In the genomic region with DNA sequence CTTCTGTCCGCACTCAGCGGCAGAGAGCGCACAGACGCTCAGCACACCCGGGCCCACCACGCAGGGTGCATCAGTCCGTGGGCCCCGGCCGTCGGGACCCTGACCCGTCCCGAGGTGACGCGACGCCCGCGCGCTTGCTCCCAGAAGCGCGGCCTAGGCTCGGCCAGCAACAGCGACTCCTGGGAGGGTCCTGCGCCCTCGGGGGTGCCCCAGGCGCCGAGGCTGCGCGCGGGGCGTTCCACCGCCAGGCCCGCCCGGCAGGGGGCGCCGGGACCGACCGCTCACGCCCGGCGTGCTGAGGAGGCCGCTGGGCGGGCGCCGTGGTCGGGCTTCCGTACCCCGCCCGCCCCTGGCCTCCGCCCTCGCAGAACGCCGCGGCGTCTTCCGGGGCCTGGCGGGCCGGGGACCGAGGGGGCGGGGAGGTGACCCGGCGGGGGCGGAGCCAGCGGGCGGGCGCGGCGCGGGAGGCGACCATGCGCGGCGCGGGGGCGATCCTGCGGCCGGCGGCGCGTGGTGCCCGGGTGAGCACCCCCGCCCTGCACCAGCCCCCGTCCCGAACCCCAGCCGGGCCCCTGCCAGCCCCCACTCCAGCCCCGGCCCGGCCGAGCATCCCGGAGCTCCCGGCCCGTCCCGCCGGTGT, we compare ENCODE assay signal across 8 cellular contexts. TPM values are rescaled to one million over a fixed set of nuclear protein-coding genes. Genes with fewer than 3 reads are reported as not detected.
A peak's percentile ranks its signal among the peaks of the same experiment; 100 is the strongest.
DNase-seq lines count a peak whose midpoint lies in the region; ATAC-seq, FAIRE-seq and TF ChIP-seq lines count a peak whose summit lies in the region.

A gene with protein sequence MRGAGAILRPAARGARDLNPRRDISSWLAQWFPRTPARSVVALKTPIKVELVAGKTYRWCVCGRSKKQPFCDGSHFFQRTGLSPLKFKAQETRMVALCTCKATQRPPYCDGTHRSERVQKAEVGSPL (plus strand): TSS at position 456 of the 640 bp plus-strand sequence. CDS start 18 bp downstream, at position 474.

- no peak within 1 kb of the TSS for H3K27ac ChIP-seq in neural cell (ENCODE audit: low read length)

- no peaks in the 10 kb centered on the region for H3K9me2 ChIP-seq in neural cell (ENCODE audit: insufficient read depth, low read length)

- peak within 1 kb of the TSS; percentile 53 for H3K9ac ChIP-seq in neural cell (ENCODE audit: low read length)

- H3K27ac Mint-ChIP-seq in activated T-helper 17 cell treated with anti-CD3 and anti-CD28 coated beads, Interleukin-2, amount 50 U/mL, for 72 hours = peak within 1 kb of the TSS; percentile 95
- H3K27ac Mint-ChIP-seq in stimulated activated naive CD8-positive, alpha-beta T cell treated with anti-CD3 and anti-CD28 coated beads, Interleukin-15, amount 100 ng/mL, for 72 hours = peak within 1 kb of the TSS; percentile 93 to 96

- TF ChIP-seq CTCF in D721Med (IDR thresholded peaks at IDR 0.05; ENCODE audit: insufficient read depth, missing control alignments) (peak; percentile 72), fibroblast of the aortic adventitia (IDR thresholded peaks at IDR 0.05; ENCODE audit: insufficient read depth, low read length) (peak; percentile 45), neural cell (IDR thresholded peaks at IDR 0.05; ENCODE audit: poor library complexity, severe bottlenecking) (peak; percentile 83)

- no peaks in the 10 kb centered on the region for H3K79me2 ChIP-seq in neural cell (replicated peaks; ENCODE audit: insufficient read depth, low read length)

- no peak within 1 kb of the TSS for H2AFZ ChIP-seq in neural cell (ENCODE audit: low read depth, low read length)

- H3K27me3 ChIP-seq in neural cell (ENCODE audit: insufficient read depth, low read depth, low read length) = no peaks in the 10 kb centered on the region

- peaks cover 81% of the 10 kb centered on the region for H3K36me3 Mint-ChIP-seq in activated T-helper 17 cell treated with anti-CD3 and anti-CD28 coated beads, Interleukin-2, amount 50 U/mL, for 72 hours (ENCODE audit: low read depth)

- peak within 1 kb of the TSS; percentile 51 for H3K4me2 ChIP-seq in neural cell (ENCODE audit: low read length)

- peaks cover 52% of the 10 kb centered on the region for H3K4me1 Mint-ChIP-seq in activated T-helper 17 cell treated with anti-CD3 and anti-CD28 coated beads, Interleukin-2, amount 50 U/mL, for 72 hours
- peaks cover 93% of the 10 kb centered on the region for H3K4me1 Mint-ChIP-seq in stimulated activated naive CD8-positive, alpha-beta T cell treated with anti-CD3 and anti-CD28 coated beads, Interleukin-15, amount 100 ng/mL, for 72 hours

- no peaks in the 10 kb centered on the region for H3K9me3 ChIP-seq in neural cell (ENCODE audit: low read length)

- ATAC-seq in GM21423 (IDR thresholded peaks at IDR 0.05; ENCODE audit: unreplicated experiment) = peak; percentile 82
- peak; percentile 71 for ATAC-seq in activated T-helper 17 cell treated with anti-CD3 and anti-CD28 coated beads, Interleukin-2, amount 50 U/mL, for 72 hours (replicated peaks)
- ATAC-seq in stimulated activated naive CD8-positive, alpha-beta T cell treated with anti-CD3 and anti-CD28 coated beads, Interleukin-15, amount 100 ng/mL, for 72 hours = peak; percentile 85

- H3K4me3 ChIP-seq in fibroblast of the aortic adventitia (ENCODE audit: low read depth, low read length) (peak within 1 kb of the TSS; percentile 88), neural cell (ENCODE audit: low read length) (peak within 1 kb of the TSS; percentile 63)

- FAIRE-seq in D721Med (lab: Jason Lieb, UNC) = no peak

- no peaks in the 10 kb centered on the region for H3K27me3 Mint-ChIP-seq in activated T-helper 17 cell treated with anti-CD3 and anti-CD28 coated beads, Interleukin-2, amount 50 U/mL, for 72 hours
- no peaks in the 10 kb centered on the region for H3K27me3 Mint-ChIP-seq in stimulated activated naive CD8-positive, alpha-beta T cell treated with anti-CD3 and anti-CD28 coated beads, Interleukin-15, amount 100 ng/mL, for 72 hours

- no peaks in the 10 kb centered on the region for H4K20me1 ChIP-seq in neural cell (ENCODE audit: insufficient read depth)

- peak; percentile 59 for TF ChIP-seq RAD21 in neural cell (conservative IDR thresholded peaks at IDR 0.05)

- TF ChIP-seq EP300 in neural cell (conservative IDR thresholded peaks at IDR 0.05; ENCODE audit: poor library complexity, severe bottlenecking) = no peak

- DNase-seq in D721Med (ENCODE audit: insufficient read length, low spot score) (peak; percentile 88), HuH-7.5 (ENCODE audit: low spot score) (peak; percentile 89), RPMI8226 (peak; percentile 95), fibroblast of the aortic adventitia (ENCODE audit: low read depth) (peak; percentile 72)
- peak; percentile 88 to 90 for DNase-seq in stimulated activated naive CD8-positive, alpha-beta T cell treated with anti-CD3 and anti-CD28 coated beads, Interleukin-15, amount 100 ng/mL, for 72 hours

- peaks cover 3% of the 10 kb centered on the region for H3K9me3 Mint-ChIP-seq in activated T-helper 17 cell treated with anti-CD3 and anti-CD28 coated beads, Interleukin-2, amount 50 U/mL, for 72 hours
- H3K9me3 Mint-ChIP-seq in stimulated activated naive CD8-positive, alpha-beta T cell treated with anti-CD3 and anti-CD28 coated beads, Interleukin-15, amount 100 ng/mL, for 72 hours = peaks cover 6 to 8% of the 10 kb centered on the region in 2 donors

- H3F3A ChIP-seq in neural cell (ENCODE audit: insufficient read depth, low read length, poor library complexity, severe bottlenecking) = no peaks in the 10 kb centered on the region

- H3K36me3 ChIP-seq in neural cell (ENCODE audit: insufficient read depth, low read length) = no peaks in the 10 kb centered on the region

- H3K4me3 Mint-ChIP-seq in activated T-helper 17 cell treated with anti-CD3 and anti-CD28 coated beads, Interleukin-2, amount 50 U/mL, for 72 hours = peak within 1 kb of the TSS; percentile 93
- peak within 1 kb of the TSS; percentile 89 to 97 for H3K4me3 Mint-ChIP-seq in stimulated activated naive CD8-positive, alpha-beta T cell treated with anti-CD3 and anti-CD28 coated beads, Interleukin-15, amount 100 ng/mL, for 72 hours

TF ChIP-seq in neural cell, 6 proteins besides CTCF, POLR2A, EP300 and RAD21:
- TF ChIP-seq EZH2 (IDR thresholded peaks at IDR 0.05; ENCODE audit: borderline replicate concordance, insufficient read depth, low read length, poor library complexity, severe bottlenecking) (no peak), MXI1 (conservative IDR thresholded peaks at IDR 0.05; ENCODE audit: poor library complexity, severe bottlenecking) (no peak), SMC3 (conservative IDR thresholded peaks at IDR 0.05; ENCODE audit: poor library complexity) (peak; percentile 67)

RNA-seq across cellular contexts. Expression of the gene that starts here (rescaled TPM):
- total RNA-seq in activated T-helper 17 cell treated with anti-CD3 and anti-CD28 coated beads, Interleukin-2, amount 50 U/mL, for 72 hours = 10 to 100 TPM; 36.1 to 57.3 TPM
- 3.4 and 6.5 TPM in 2 replicates for total RNA-seq in fibroblast of the aortic adventitia (ENCODE audit: low replicate concordance)
- polyA plus RNA-seq in neural cell = 0.48 and 1.2 TPM in 2 replicates
- 0.73 and 1.6 TPM in 2 replicates for polyA minus RNA-seq in neural cell
